In the genomic region with DNA sequence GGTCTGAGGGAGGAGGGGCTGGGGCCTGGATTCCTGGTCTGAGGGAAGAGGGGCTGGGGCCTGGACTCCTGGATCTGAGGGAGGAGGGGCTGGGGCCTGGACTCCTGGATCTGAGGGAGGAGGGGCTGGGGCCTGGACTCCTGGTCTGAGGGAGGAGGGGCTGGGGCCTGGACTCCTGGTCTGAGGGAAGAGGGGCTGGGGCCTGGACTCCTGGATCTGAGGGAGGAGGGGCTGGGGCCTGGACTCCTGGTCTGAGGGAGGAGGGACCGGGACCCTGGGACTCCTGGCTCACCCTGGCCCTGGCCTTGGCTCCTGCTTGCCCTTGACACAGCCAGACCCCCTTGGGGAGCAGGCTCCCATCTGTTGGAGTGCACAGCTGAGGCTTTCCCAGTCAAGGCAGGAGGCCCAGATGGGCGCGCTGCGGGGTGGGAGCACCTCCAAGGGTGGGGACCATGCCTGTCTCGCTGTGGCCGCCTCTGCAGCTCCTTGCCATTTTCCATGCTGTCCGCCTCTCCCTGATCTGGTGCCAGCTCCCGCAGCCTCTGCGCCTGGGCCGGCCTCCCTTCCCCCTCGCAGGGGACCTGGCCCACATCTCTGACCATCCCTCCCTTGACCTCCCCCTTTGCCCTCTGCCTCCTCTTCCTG, we compare ENCODE assay signal across 9 cellular contexts. TPM values are rescaled to one million over a fixed set of nuclear protein-coding genes. Genes with fewer than 3 reads are reported as not detected.
DNase-seq lines count a peak whose midpoint lies in the region; ATAC-seq and TF ChIP-seq lines count a peak whose summit lies in the region.
"Not testable (repeated sequence)": the region's sequence is repeated elsewhere in the genome, so short reads cannot be mapped to it uniquely, and the experiment has no call there.
"Had no signal": no experiment of that assay in that cellular context is flagged by ENCODE, and none has a peak within 500 bp of the region (broad histone marks: within the 10 kb centered on the region; RNA-seq: fewer than 3 reads in every experiment).

No MANE protein-coding gene starts in this region.

- not testable (repeated sequence) for H3K9ac ChIP-seq in DND-41 (ENCODE audit: low read depth, low read length)

- H3K27me3 ChIP-seq in BE2C; DND-41 (ENCODE audit: insufficient read depth, low read length, poor library complexity): not testable (repeated sequence)
- H3K27me3 ChIP-seq in left ventricle myocardium inferior (ENCODE audit: low read depth): peaks cover 62% of the 10 kb centered on the region

- DNase-seq in BE2C; DND-41; left ventricle myocardium inferior; natural killer cell treated with Interleukin-12 subunit alpha and Interleukin-12 subunit beta and Interleukin-15 and Interleukin-18, amount 100 ng/mL, for 72 hours (ENCODE audit: low spot score); stimulated activated effector memory CD8-positive, alpha-beta T cell treated with anti-CD3 and anti-CD28 coated beads, Interleukin-12 subunit alpha, Interleukin-12 subunit beta, amount 100 ng/mL, for 72 hours (ENCODE audit: low spot score in 2 of 2): not testable (repeated sequence)
- peak; percentile 52 to 72 for DNase-seq in NCI-H524 (lab: John Stamatoyannopoulos, UW)

- H3K27ac ChIP-seq in DND-41 (ENCODE audit: low read length): not testable (repeated sequence)
- H3K27ac ChIP-seq in cingulate gyrus (ENCODE audit: low read depth, low read length): peak overlapping the region; percentile 32
- H3K27ac ChIP-seq in left ventricle myocardium inferior (replicated peaks): peak overlapping the region; percentile 96

- H4K20me1 ChIP-seq in DND-41 (ENCODE audit: insufficient read depth, low read length): not testable (repeated sequence)

- not testable (repeated sequence) for ATAC-seq in DND-41 (ENCODE audit: insufficient read depth, low read depth); activated T-helper 17 cell treated with anti-CD3 and anti-CD28 coated beads, Interleukin-2, amount 50 U/mL, for 72 hours (replicated peaks); natural killer cell treated with Interleukin-12 subunit alpha and Interleukin-12 subunit beta and Interleukin-15 and Interleukin-18, amount 100 ng/mL, for 72 hours; stimulated activated effector memory CD8-positive, alpha-beta T cell treated with anti-CD3 and anti-CD28 coated beads, Interleukin-12 subunit alpha, Interleukin-12 subunit beta, amount 100 ng/mL, for 72 hours

- H3K9me3 Mint-ChIP-seq in activated T-helper 17 cell treated with anti-CD3 and anti-CD28 coated beads, Interleukin-2, amount 50 U/mL, for 72 hours; natural killer cell treated with Interleukin-12 subunit alpha and Interleukin-12 subunit beta and Interleukin-15 and Interleukin-18, amount 100 ng/mL, for 72 hours; stimulated activated effector memory CD8-positive, alpha-beta T cell treated with anti-CD3 and anti-CD28 coated beads, Interleukin-12 subunit alpha, Interleukin-12 subunit beta, amount 100 ng/mL, for 72 hours: not testable (repeated sequence)

- H3K4me2 ChIP-seq in DND-41 (ENCODE audit: insufficient read depth, low read length): peak overlapping the region; percentile 96

- H3K79me2 ChIP-seq in DND-41 (ENCODE audit: insufficient read depth, low read length): peaks cover 17% of the 10 kb centered on the region

- intact Hi-C loops in left ventricle myocardium inferior (cut with micrococcal nuclease): not testable (repeated sequence)

- H2AFZ ChIP-seq in DND-41 (ENCODE audit: low read depth, low read length): not testable (repeated sequence)

- H3K36me3 ChIP-seq in BE2C (peaks cover 38% of the 10 kb centered on the region), DND-41 (ENCODE audit: insufficient read depth, low read length) (peaks cover 18% of the 10 kb centered on the region), left ventricle myocardium inferior (peaks cover 15% of the 10 kb centered on the region)

- H3K36me3 Mint-ChIP-seq in activated T-helper 17 cell treated with anti-CD3 and anti-CD28 coated beads, Interleukin-2, amount 50 U/mL, for 72 hours (ENCODE audit: low read depth); natural killer cell treated with Interleukin-12 subunit alpha and Interleukin-12 subunit beta and Interleukin-15 and Interleukin-18, amount 100 ng/mL, for 72 hours; stimulated activated effector memory CD8-positive, alpha-beta T cell treated with anti-CD3 and anti-CD28 coated beads, Interleukin-12 subunit alpha, Interleukin-12 subunit beta, amount 100 ng/mL, for 72 hours: not testable (repeated sequence)

- TF ChIP-seq CTCF in BE2C (IDR thresholded peaks at IDR 0.05; ENCODE audit: low read depth, low read length); DND-41 (IDR thresholded peaks at IDR 0.05; ENCODE audit: borderline replicate concordance, extremely low read depth, low read length, poor library complexity, severe bottlenecking); left ventricle myocardium inferior (IDR thresholded peaks at IDR 0.05; ENCODE audit: borderline replicate concordance): not testable (repeated sequence)

- H3K27me3 Mint-ChIP-seq in activated T-helper 17 cell treated with anti-CD3 and anti-CD28 coated beads, Interleukin-2, amount 50 U/mL, for 72 hours: peaks cover 26% of the 10 kb centered on the region
- peaks cover 18 to 24% of the 10 kb centered on the region in 2 donors for H3K27me3 Mint-ChIP-seq in natural killer cell treated with Interleukin-12 subunit alpha and Interleukin-12 subunit beta and Interleukin-15 and Interleukin-18, amount 100 ng/mL, for 72 hours

- H3K4me3 Mint-ChIP-seq in activated T-helper 17 cell treated with anti-CD3 and anti-CD28 coated beads, Interleukin-2, amount 50 U/mL, for 72 hours: peak overlapping the region; percentile 21
- H3K4me3 Mint-ChIP-seq in natural killer cell treated with Interleukin-12 subunit alpha and Interleukin-12 subunit beta and Interleukin-15 and Interleukin-18, amount 100 ng/mL, for 72 hours: peak overlapping the region; percentile 52
- peak overlapping the region; percentile 75 for H3K4me3 Mint-ChIP-seq in stimulated activated effector memory CD8-positive, alpha-beta T cell treated with anti-CD3 and anti-CD28 coated beads, Interleukin-12 subunit alpha, Interleukin-12 subunit beta, amount 100 ng/mL, for 72 hours

- H3K4me1 ChIP-seq in BE2C (peaks cover 29% of the 10 kb centered on the region), DND-41 (ENCODE audit: insufficient read depth, low read length) (peaks cover 32% of the 10 kb centered on the region), left ventricle myocardium inferior (peaks cover 25% of the 10 kb centered on the region)

- H3K4me3 ChIP-seq in BE2C (ENCODE audit: low read depth, low read length): peak overlapping the region; percentile 93
- H3K4me3 ChIP-seq in DND-41 (ENCODE audit: low read depth in 1 of 2, low read length in 2 of 2): peak overlapping the region in 1 of 2 experiments; percentile 29; a peak in 2 of 4 replicates
- H3K4me3 ChIP-seq in left ventricle myocardium inferior: peak overlapping the region; percentile 79

- H3K27ac Mint-ChIP-seq in activated T-helper 17 cell treated with anti-CD3 and anti-CD28 coated beads, Interleukin-2, amount 50 U/mL, for 72 hours; natural killer cell treated with Interleukin-12 subunit alpha and Interleukin-12 subunit beta and Interleukin-15 and Interleukin-18, amount 100 ng/mL, for 72 hours; stimulated activated effector memory CD8-positive, alpha-beta T cell treated with anti-CD3 and anti-CD28 coated beads, Interleukin-12 subunit alpha, Interleukin-12 subunit beta, amount 100 ng/mL, for 72 hours: not testable (repeated sequence)

- H3K9me3 ChIP-seq in BE2C; DND-41 (ENCODE audit: insufficient read depth, low read length, severe bottlenecking); left ventricle myocardium inferior (replicated peaks): not testable (repeated sequence)

- H3K4me1 Mint-ChIP-seq in activated T-helper 17 cell treated with anti-CD3 and anti-CD28 coated beads, Interleukin-2, amount 50 U/mL, for 72 hours: peaks cover 23% of the 10 kb centered on the region
- H3K4me1 Mint-ChIP-seq in natural killer cell treated with Interleukin-12 subunit alpha and Interleukin-12 subunit beta and Interleukin-15 and Interleukin-18, amount 100 ng/mL, for 72 hours (ENCODE audit: low read depth in 2 of 2): peaks cover 28 to 30% of the 10 kb centered on the region in 2 donors
- peaks cover 35% of the 10 kb centered on the region for H3K4me1 Mint-ChIP-seq in stimulated activated effector memory CD8-positive, alpha-beta T cell treated with anti-CD3 and anti-CD28 coated beads, Interleukin-12 subunit alpha, Interleukin-12 subunit beta, amount 100 ng/mL, for 72 hours

RNA-seq across cellular contexts. Expression of a gene that starts 2.0 kb away (rescaled TPM):
- 523 TPM for polyA plus RNA-seq in BE2C (2012; ENCODE audit: insufficient read depth, insufficient read length, low read depth)
- 1 to 10 TPM; 1.7 to 5.0 TPM for total RNA-seq in activated T-helper 17 cell treated with anti-CD3 and anti-CD28 coated beads, Interleukin-2, amount 50 U/mL, for 72 hours
- total RNA-seq in left ventricle myocardium inferior: 375 TPM
- total RNA-seq in natural killer cell treated with Interleukin-12 subunit alpha and Interleukin-12 subunit beta and Interleukin-15 and Interleukin-18, amount 100 ng/mL, for 72 hours: 1 to 10 TPM; 2.0 to 4.2 TPM
- total RNA-seq: SJSA1 had no signal

RNA-seq across cellular contexts. Expression of a gene that starts 32.9 kb away (rescaled TPM):
- polyA plus RNA-seq in BE2C (2012; ENCODE audit: insufficient read depth, insufficient read length, low read depth): 203 TPM
- 10 to 100 TPM; 37.6 to 54.7 TPM for total RNA-seq in activated T-helper 17 cell treated with anti-CD3 and anti-CD28 coated beads, Interleukin-2, amount 50 U/mL, for 72 hours
- total RNA-seq in left ventricle myocardium inferior: 56.7 TPM
- total RNA-seq in natural killer cell treated with Interleukin-12 subunit alpha and Interleukin-12 subunit beta and Interleukin-15 and Interleukin-18, amount 100 ng/mL, for 72 hours: 10 to 100 TPM; 79.6 to 89.7 TPM

Comparison
In these comparisons a context has a peak if more than half of its experiments do, and no peak if none do; other contexts are left out.
1. H3K4me3 Mint-ChIP-seq: peak in every context shown above with its lines; median percentile 75 in stimulated activated effector memory CD8-positive, alpha-beta T cell treated with anti-CD3 and anti-CD28 coated beads, Interleukin-12 subunit alpha, Interleukin-12 subunit beta, amount 100 ng/mL, for 72 hours; 52 in natural killer cell treated with Interleukin-12 subunit alpha and Interleukin-12 subunit beta and Interleukin-15 and Interleukin-18, amount 100 ng/mL, for 72 hours; 21 in activated T-helper 17 cell treated with anti-CD3 and anti-CD28 coated beads, Interleukin-2, amount 50 U/mL, for 72 hours.
2. RNA of a gene that starts 2.0 kb away (total RNA-seq): 375 TPM in left ventricle myocardium inferior (single experiment); 1.7 to 5.0 TPM in activated T-helper 17 cell treated with anti-CD3 and anti-CD28 coated beads, Interleukin-2, amount 50 U/mL, for 72 hours and 2.0 to 4.2 TPM in natural killer cell treated with Interleukin-12 subunit alpha and Interleukin-12 subunit beta and Interleukin-15 and Interleukin-18, amount 100 ng/mL, for 72 hours; every median in the first group is over 10 times any median in the second.